ENCODE assay signal across 27 cellular contexts in genomic region chr11:132790466-132790865, GRCh38.
"Had no signal": no experiment of that assay in that cellular context is flagged by ENCODE, and none has a peak within 500 bp of the region (broad histone marks: within the 10 kb centered on the region; RNA-seq: fewer than 3 reads in every experiment).

No MANE protein-coding gene starts in this region.

- DNase-seq: activated CD4-positive, alpha-beta memory T cell treated with anti-CD3 and anti-CD28 coated beads for 36 hours; activated CD4-positive, alpha-beta T cell treated with anti-CD3 and anti-CD28 coated beads for 36 hours; activated CD4-positive, alpha-beta T cell treated with anti-CD3 and anti-CD28 coated beads, Interleukin-2, amount 10 ng/mL, durations not matched to agents 24 days and 14 days; activated CD4-positive, CD25-positive, alpha-beta regulatory T cell; activated CD4-positive, CD25-positive, alpha-beta regulatory T cell treated with anti-CD3 and anti-CD28 coated beads, Interleukin-2, amount 50 U/mL, for 72 hours; activated CD8-positive, alpha-beta memory T cell treated with anti-CD3 and anti-CD28 coated beads, Interleukin-2, amount 50 U/mL, for 48 hours; activated gamma-delta T cell; activated naive CD4-positive, alpha-beta T cell; activated naive CD4-positive, alpha-beta T cell treated with anti-CD3 and anti-CD28 coated beads, Interleukin-2, amount 10 ng/mL, durations not matched to agents 7 days and 5 days; activated naive CD8-positive, alpha-beta T cell treated with anti-CD3 and anti-CD28 coated beads, Interleukin-2, amount 10 ng/mL, durations not matched to agents 7 days and 5 days; activated T-cell treated with anti-CD3 and anti-CD28 coated beads for 4 hours; activated T-cell treated with anti-CD3 and anti-CD28 coated beads, Interleukin-2, amount 50 U/mL, for 24 hours; activated T-cell treated with anti-CD3 and anti-CD28 coated beads, Interleukin-2, amount 50 U/mL, for 72 hours; central memory CD4-positive, alpha-beta T cell; cortex of kidney; dermis blood vessel endothelial cell; effector CD4-positive, alpha-beta T cell; effector memory CD8-positive, alpha-beta T cell; foreskin fibroblast; head of caudate nucleus; T-helper 2 cell had no signal

- H3K9me3 Mint-ChIP-seq: activated CD4-positive, alpha-beta memory T cell treated with anti-CD3 and anti-CD28 coated beads for 36 hours; activated CD4-positive, alpha-beta T cell treated with anti-CD3 and anti-CD28 coated beads, Interleukin-2, amount 10 ng/mL, durations not matched to agents 24 days and 14 days; activated naive CD4-positive, alpha-beta T cell treated with anti-CD3 and anti-CD28 coated beads, Interleukin-2, amount 50 U/mL, for 72 hours; activated naive CD8-positive, alpha-beta T cell treated with anti-CD3 and anti-CD28 coated beads, Interleukin-2, amount 10 ng/mL, durations not matched to agents 7 days and 5 days; activated T-cell treated with anti-CD3 and anti-CD28 coated beads, Interleukin-2, amount 50 U/mL, for 24 hours; activated T-cell treated with anti-CD3 and anti-CD28 coated beads, Interleukin-2, amount 50 U/mL, for 72 hours had no signal

- H3K27me3 ChIP-seq: ascending aorta, cardiac muscle cell had no signal

- H3K4me1 ChIP-seq: ascending aorta, breast epithelium had no signal

- H3K36me3 ChIP-seq: ascending aorta, breast epithelium, cardiac muscle cell had no signal

- H3K4me1 Mint-ChIP-seq: activated CD4-positive, alpha-beta T cell treated with anti-CD3 and anti-CD28 coated beads for 36 hours; activated CD4-positive, alpha-beta T cell treated with anti-CD3 and anti-CD28 coated beads, Interleukin-2, amount 10 ng/mL, durations not matched to agents 24 days and 14 days; activated naive CD4-positive, alpha-beta T cell treated with anti-CD3 and anti-CD28 coated beads, Interleukin-2, amount 10 ng/mL, durations not matched to agents 7 days and 5 days; activated naive CD8-positive, alpha-beta T cell treated with anti-CD3 and anti-CD28 coated beads, Interleukin-2, amount 10 ng/mL, durations not matched to agents 7 days and 5 days had no signal

- ATAC-seq: activated CD4-positive, alpha-beta T cell treated with anti-CD3 and anti-CD28 coated beads for 36 hours; activated naive CD4-positive, alpha-beta T cell treated with anti-CD3 and anti-CD28 coated beads, Interleukin-2, amount 50 U/mL, for 72 hours; activated T-cell treated with anti-CD3 and anti-CD28 coated beads, Interleukin-2, amount 50 U/mL, for 72 hours; effector memory CD8-positive, alpha-beta T cell had no signal

- H3K9me3 ChIP-seq: ascending aorta, breast epithelium had no signal

- H3K27ac ChIP-seq: ascending aorta, breast epithelium, cardiac muscle cell, epithelial cell of prostate had no signal

- H3K4me3 Mint-ChIP-seq: activated CD4-positive, alpha-beta memory T cell treated with anti-CD3 and anti-CD28 coated beads for 36 hours; activated CD4-positive, alpha-beta T cell treated with anti-CD3 and anti-CD28 coated beads for 36 hours; activated CD4-positive, alpha-beta T cell treated with anti-CD3 and anti-CD28 coated beads, Interleukin-2, amount 10 ng/mL, durations not matched to agents 24 days and 14 days; activated naive CD4-positive, alpha-beta T cell treated with anti-CD3 and anti-CD28 coated beads, Interleukin-2, amount 10 ng/mL, durations not matched to agents 7 days and 5 days; activated naive CD8-positive, alpha-beta T cell treated with anti-CD3 and anti-CD28 coated beads, Interleukin-2, amount 10 ng/mL, durations not matched to agents 7 days and 5 days; activated T-cell treated with anti-CD3 and anti-CD28 coated beads, Interleukin-2, amount 50 U/mL, for 24 hours; activated T-cell treated with anti-CD3 and anti-CD28 coated beads, Interleukin-2, amount 50 U/mL, for 72 hours; brain; effector memory CD8-positive, alpha-beta T cell had no signal

- H3K4me3 ChIP-seq: ascending aorta, breast epithelium, cardiac muscle cell had no signal

- H3K27me3 Mint-ChIP-seq: activated CD4-positive, alpha-beta memory T cell treated with anti-CD3 and anti-CD28 coated beads for 36 hours; activated CD4-positive, alpha-beta T cell treated with anti-CD3 and anti-CD28 coated beads, Interleukin-2, amount 10 ng/mL, durations not matched to agents 24 days and 14 days; activated naive CD4-positive, alpha-beta T cell treated with anti-CD3 and anti-CD28 coated beads, Interleukin-2, amount 10 ng/mL, durations not matched to agents 7 days and 5 days; activated naive CD8-positive, alpha-beta T cell treated with anti-CD3 and anti-CD28 coated beads, Interleukin-2, amount 10 ng/mL, durations not matched to agents 7 days and 5 days; activated T-cell treated with anti-CD3 and anti-CD28 coated beads, Interleukin-2, amount 50 U/mL, for 24 hours had no signal

- H3K27ac Mint-ChIP-seq: activated CD4-positive, alpha-beta memory T cell treated with anti-CD3 and anti-CD28 coated beads for 36 hours; activated CD4-positive, alpha-beta T cell treated with anti-CD3 and anti-CD28 coated beads for 36 hours; activated CD4-positive, alpha-beta T cell treated with anti-CD3 and anti-CD28 coated beads, Interleukin-2, amount 10 ng/mL, durations not matched to agents 24 days and 14 days; activated naive CD4-positive, alpha-beta T cell treated with anti-CD3 and anti-CD28 coated beads, Interleukin-2, amount 10 ng/mL, durations not matched to agents 7 days and 5 days; activated naive CD4-positive, alpha-beta T cell treated with anti-CD3 and anti-CD28 coated beads, Interleukin-2, amount 50 U/mL, for 72 hours; activated naive CD8-positive, alpha-beta T cell treated with anti-CD3 and anti-CD28 coated beads, Interleukin-2, amount 10 ng/mL, durations not matched to agents 7 days and 5 days; activated T-cell treated with anti-CD3 and anti-CD28 coated beads, Interleukin-2, amount 50 U/mL, for 24 hours; activated T-cell treated with anti-CD3 and anti-CD28 coated beads, Interleukin-2, amount 50 U/mL, for 72 hours; effector memory CD8-positive, alpha-beta T cell had no signal

- H3K36me3 Mint-ChIP-seq: activated CD4-positive, alpha-beta memory T cell treated with anti-CD3 and anti-CD28 coated beads for 36 hours; activated naive CD4-positive, alpha-beta T cell treated with anti-CD3 and anti-CD28 coated beads, Interleukin-2, amount 10 ng/mL, durations not matched to agents 7 days and 5 days; activated naive CD4-positive, alpha-beta T cell treated with anti-CD3 and anti-CD28 coated beads, Interleukin-2, amount 50 U/mL, for 72 hours; brain had no signal
